In genomic region chr10:123021517-123021916, GRCh38 we compare ENCODE assay signal across 10 cellular contexts. TPM values are rescaled to one million over a fixed set of nuclear protein-coding genes. Genes with fewer than 3 reads are reported as not detected.
DNase-seq lines count a peak whose midpoint lies in the region; TF ChIP-seq lines count a peak whose summit lies in the region.
"Had no signal": no experiment of that assay in that cellular context is flagged by ENCODE, and none has a peak within 500 bp of the region (broad histone marks: within the 10 kb centered on the region; RNA-seq: fewer than 3 reads in every experiment).

No MANE protein-coding gene starts in this region.

- H3K27me3 ChIP-seq in OCI-LY1 (ENCODE audit: insufficient read depth, low read length) (no peaks in the 10 kb centered on the region), dorsolateral prefrontal cortex (no peaks in the 10 kb centered on the region)

- H3K79me2 ChIP-seq in OCI-LY1 (ENCODE audit: insufficient read depth, low read length) = no peaks in the 10 kb centered on the region

- H3K4me3 ChIP-seq in OCI-LY1 (ENCODE audit: low read depth, low read length, poor library complexity, severe bottlenecking) (no peak overlapping the region), epithelial cell of proximal tubule (ENCODE audit: low read depth, low read length) (no peak overlapping the region), dorsolateral prefrontal cortex (no peak overlapping the region)

- no peaks in the 10 kb centered on the region; the same call in 1 of the 2 replicates for H3K36me3 ChIP-seq in OCI-LY1 (ENCODE audit: insufficient read depth, low read length)

- no peak overlapping the region for H3K9ac ChIP-seq in OCI-LY1 (ENCODE audit: low read length)

- no peaks in the 10 kb centered on the region for H3K4me1 ChIP-seq in OCI-LY1 (ENCODE audit: insufficient read depth, low read length, severe bottlenecking)

- H3K9me3 ChIP-seq in OCI-LY1 (ENCODE audit: low read length) = peaks cover 3% of the 10 kb centered on the region; the same call in 1 of the 2 replicates

- intact Hi-C loops in dorsolateral prefrontal cortex (cut with DNase I) = no loop called here

- no peaks in the 10 kb centered on the region for H3K9me2 ChIP-seq in OCI-LY1 (ENCODE audit: low read depth, low read length)

- H3K27ac ChIP-seq in 22Rv1 (no peak overlapping the region), OCI-LY1 (ENCODE audit: low read depth, low read length, poor library complexity, severe bottlenecking) (no peak overlapping the region), dorsolateral prefrontal cortex (no peak overlapping the region)

- no peak overlapping the region for H2AFZ ChIP-seq in OCI-LY1 (ENCODE audit: low read length)

- DNase-seq in epithelial cell of proximal tubule (ENCODE audit: low read depth) = no peak
- DNase-seq in mucosa of gallbladder (ENCODE audit: low spot score) = no peak
- DNase-seq in NCI-H524 treated with DMSO at 0.1 percent for 48 hours (lab: John Stamatoyannopoulos, UW) = no peak
- DNase-seq in dorsolateral prefrontal cortex = no peak
- no peak for DNase-seq in activated naive CD4-positive, alpha-beta T cell treated with anti-CD3 and anti-CD28 coated beads, Interleukin-2, amount 50 U/mL, for 16 hours
- DNase-seq: activated CD4-positive, alpha-beta T cell treated with anti-CD3 and anti-CD28 coated beads for 48 hours; NCI-H2081 treated with DMSO at 0.1 percent for 48 hours had no signal

- peak; percentile 65 for TF ChIP-seq CTCF in 22Rv1 (IDR thresholded peaks at IDR 0.05)
- peak; percentile 28; the same call in 1 of the 2 replicates for TF ChIP-seq CTCF in GM12874 (IDR thresholded peaks at IDR 0.05; ENCODE audit: insufficient read depth, low read depth, low read length)
- peak; percentile 61 for TF ChIP-seq CTCF in OCI-LY1 (IDR thresholded peaks at IDR 0.05; ENCODE audit: low read length)
- TF ChIP-seq CTCF in epithelial cell of proximal tubule (conservative IDR thresholded peaks at IDR 0.05; ENCODE audit: low read depth, low read length) = peak; percentile 67
- peak in 21 of 56 donors; percentile 7 to 39 (median 21) for TF ChIP-seq CTCF in dorsolateral prefrontal cortex (IDR thresholded peaks at IDR 0.05 in 54 of 56, conservative IDR thresholded peaks at IDR 0.05 in 2 of 56; ENCODE audit: low read depth in 1 of 56, partially characterized antibody in 56 of 56)

- no peaks in the 10 kb centered on the region for H3F3A ChIP-seq in OCI-LY1 (ENCODE audit: insufficient read depth, low read length)

- no peaks in the 10 kb centered on the region for H4K20me1 ChIP-seq in OCI-LY1 (ENCODE audit: insufficient read depth, low read length)

- H3K4me2 ChIP-seq in OCI-LY1 (ENCODE audit: low read length) = no peak overlapping the region

RNA-seq across cellular contexts. Expression of gene ACADSB, which starts 12.7 kb away (rescaled TPM):
- total RNA-seq in epithelial cell of proximal tubule (4.4 and 5.0 TPM in 2 replicates), mucosa of gallbladder (36.1 TPM), dorsolateral prefrontal cortex (10 to 100 TPM; 16.7 to 59.4 (median 42.6) TPM)

RNA-seq across cellular contexts. Expression of gene IKZF5, which starts 12.9 kb away (rescaled TPM):
- total RNA-seq in epithelial cell of proximal tubule (1.0 and 5.1 TPM in 2 replicates), mucosa of gallbladder (15.3 TPM), dorsolateral prefrontal cortex (10 to 100 TPM; 18.6 to 44.3 (median 28.3) TPM)

RNA-seq across cellular contexts. Expression of gene PSTK, which starts 41.3 kb away (rescaled TPM):
- total RNA-seq in epithelial cell of proximal tubule = 3.0 and 4.6 TPM in 2 replicates
- total RNA-seq in mucosa of gallbladder = 9.4 TPM
- total RNA-seq in dorsolateral prefrontal cortex = 10 to 100 TPM in 119 of 120 experiments, 1 to 10 TPM in 1; 9.6 to 22.9 (median 14.7) TPM
